ENCODE assay signal across 17 cellular contexts in genomic region chr2:3441465-3441864, GRCh38.
A peak's percentile ranks its signal among the peaks of the same experiment; 100 is the strongest.
DNase-seq lines count a peak whose midpoint lies in the region; ATAC-seq and FAIRE-seq lines count a peak whose summit lies in the region.
"Had no signal": no experiment of that assay in that cellular context is flagged by ENCODE, and none has a peak within 500 bp of the region (broad histone marks: within the 10 kb centered on the region; RNA-seq: fewer than 3 reads in every experiment).

No MANE protein-coding gene starts in this region.

- H3K27me3 ChIP-seq in small intestine (ENCODE audit: control insufficient read depth in 2 of 2, insufficient read depth in 2 of 2, low read length in 2 of 2) = no peaks in the 10 kb centered on the region
- H3K27me3 ChIP-seq: BLaER1 had no signal

- peaks cover 5 to 20% of the 10 kb centered on the region in 2 donors for H3K36me3 ChIP-seq in small intestine (ENCODE audit: control insufficient read depth in 2 of 2, insufficient read depth in 2 of 2, low read length in 2 of 2)

- H3K9me3 ChIP-seq in small intestine (ENCODE audit: control insufficient read depth, low read depth) = no peaks in the 10 kb centered on the region
- H3K9me3 ChIP-seq: BLaER1 had no signal

- peaks cover 22% of the 10 kb centered on the region for H3K4me1 Mint-ChIP-seq in activated naive CD8-positive, alpha-beta T cell (ENCODE audit: low read depth)
- peaks cover 13% of the 10 kb centered on the region for H3K4me1 Mint-ChIP-seq in activated naive CD8-positive, alpha-beta T cell treated with anti-CD3 and anti-CD28 coated beads, Interleukin-2, amount 50 U/mL, for 24 hours
- H3K4me1 Mint-ChIP-seq in effector memory CD8-positive, alpha-beta T cell (ENCODE audit: low read depth in 2 of 2) = peaks cover 15 to 27% of the 10 kb centered on the region in 2 donors
- H3K4me1 Mint-ChIP-seq in activated T-helper 2 cell treated with anti-CD3 and anti-CD28 coated beads, Interferon-gamma antibody, Interleukin-2, Interleukin-4, amounts not matched to agents 10 μg/mL and 5 μg/mL and 100 μg/mL, durations not matched to agents 14 hours and 24 hours and 36 hours (ENCODE audit: low read depth) = no peaks in the 10 kb centered on the region
- peaks cover 13 to 18% of the 10 kb centered on the region in 2 donors for H3K4me1 Mint-ChIP-seq in stimulated activated naive B cell treated with anti-CD40 and anti-IgM and Interleukin-4, amounts not matched to agents 10 μg/mL and 1 μg/mL and 100 μg/mL, for 72 hours
- H3K4me1 Mint-ChIP-seq: H9 had no signal

- no peaks in the 10 kb centered on the region for H3K4me1 ChIP-seq in small intestine (ENCODE audit: control insufficient read depth in 2 of 2, insufficient read depth in 1 of 2, low read depth in 1 of 2, low read length in 1 of 2)
- H3K4me1 ChIP-seq: BLaER1 had no signal

- no peak overlapping the region for H3K4me3 ChIP-seq in small intestine (ENCODE audit: low read depth in 1 of 2, low read length in 2 of 2)
- H3K4me3 ChIP-seq: BLaER1 had no signal

- H3K27ac Mint-ChIP-seq in activated naive CD8-positive, alpha-beta T cell = peak overlapping the region; percentile 28
- H3K27ac Mint-ChIP-seq in activated naive CD8-positive, alpha-beta T cell treated with anti-CD3 and anti-CD28 coated beads, Interleukin-2, amount 50 U/mL, for 24 hours = no peak overlapping the region
- H3K27ac Mint-ChIP-seq in effector memory CD8-positive, alpha-beta T cell = peak overlapping the region; percentile 33 to 39
- no peak overlapping the region for H3K27ac Mint-ChIP-seq in activated T-helper 2 cell treated with anti-CD3 and anti-CD28 coated beads, Interferon-gamma antibody, Interleukin-2, Interleukin-4, amounts not matched to agents 10 μg/mL and 5 μg/mL and 100 μg/mL, durations not matched to agents 14 hours and 24 hours and 36 hours
- no peak overlapping the region for H3K27ac Mint-ChIP-seq in stimulated activated naive B cell treated with anti-CD40 and anti-IgM and Interleukin-4, amounts not matched to agents 10 μg/mL and 1 μg/mL and 100 μg/mL, for 72 hours
- H3K27ac Mint-ChIP-seq: H9 had no signal

- no peak for DNase-seq in activated naive CD8-positive, alpha-beta T cell treated with anti-CD3 and anti-CD28 coated beads, Interleukin-2, amount 50 U/mL, for 24 hours
- no peak for DNase-seq in effector memory CD8-positive, alpha-beta T cell
- DNase-seq in small intestine (no peak), NCI-H2029 treated with DMSO at 0.1 percent for 48 hours (lab: John Stamatoyannopoulos, UW) (no peak)
- no peak for DNase-seq in activated T-helper 2 cell treated with anti-CD3 and anti-CD28 coated beads, Interferon-gamma antibody, Interleukin-2, Interleukin-4, amounts not matched to agents 10 μg/mL and 5 μg/mL and 100 μg/mL, durations not matched to agents 14 hours and 24 hours and 36 hours (ENCODE audit: low spot score)
- no peak for DNase-seq in stimulated activated naive B cell treated with anti-CD40 and anti-IgM and Interleukin-4, amounts not matched to agents 10 μg/mL and 1 μg/mL and 100 μg/mL, for 72 hours
- DNase-seq: AML-193, COR-L47, DND-41, GF-D8, GOT3, H9 had no signal

- H3K9me3 Mint-ChIP-seq in activated naive CD8-positive, alpha-beta T cell (ENCODE audit: low read depth) = no peaks in the 10 kb centered on the region
- H3K9me3 Mint-ChIP-seq in activated naive CD8-positive, alpha-beta T cell treated with anti-CD3 and anti-CD28 coated beads, Interleukin-2, amount 50 U/mL, for 24 hours = no peaks in the 10 kb centered on the region
- H3K9me3 Mint-ChIP-seq in effector memory CD8-positive, alpha-beta T cell = no peaks in the 10 kb centered on the region
- H3K9me3 Mint-ChIP-seq in activated T-helper 2 cell treated with anti-CD3 and anti-CD28 coated beads, Interferon-gamma antibody, Interleukin-2, Interleukin-4, amounts not matched to agents 10 μg/mL and 5 μg/mL and 100 μg/mL, durations not matched to agents 14 hours and 24 hours and 36 hours = no peaks in the 10 kb centered on the region
- no peaks in the 10 kb centered on the region for H3K9me3 Mint-ChIP-seq in stimulated activated naive B cell treated with anti-CD40 and anti-IgM and Interleukin-4, amounts not matched to agents 10 μg/mL and 1 μg/mL and 100 μg/mL, for 72 hours

- intact Hi-C loops in activated T-helper 2 cell treated with anti-CD3 and anti-CD28 coated beads, Interferon-gamma antibody, Interleukin-2, Interleukin-4, amounts not matched to agents 10 μg/mL and 5 μg/mL and 100 μg/mL, durations not matched to agents 14 hours and 24 hours and 36 hours (cut with micrococcal nuclease) = no loop called here

- no peak overlapping the region for H3K4me3 Mint-ChIP-seq in activated naive CD8-positive, alpha-beta T cell
- H3K4me3 Mint-ChIP-seq in activated naive CD8-positive, alpha-beta T cell treated with anti-CD3 and anti-CD28 coated beads, Interleukin-2, amount 50 U/mL, for 24 hours = no peak overlapping the region
- no peak overlapping the region for H3K4me3 Mint-ChIP-seq in effector memory CD8-positive, alpha-beta T cell
- no peak overlapping the region for H3K4me3 Mint-ChIP-seq in activated T-helper 2 cell treated with anti-CD3 and anti-CD28 coated beads, Interferon-gamma antibody, Interleukin-2, Interleukin-4, amounts not matched to agents 10 μg/mL and 5 μg/mL and 100 μg/mL, durations not matched to agents 14 hours and 24 hours and 36 hours (ENCODE audit: low read depth)
- no peak overlapping the region for H3K4me3 Mint-ChIP-seq in stimulated activated naive B cell treated with anti-CD40 and anti-IgM and Interleukin-4, amounts not matched to agents 10 μg/mL and 1 μg/mL and 100 μg/mL, for 72 hours
- H3K4me3 Mint-ChIP-seq: H9 had no signal

- no peak overlapping the region for H3K27ac ChIP-seq in small intestine (ENCODE audit: low read depth in 1 of 2, low read length in 1 of 2)
- H3K27ac ChIP-seq: 22Rv1, BLaER1 had no signal

- no peaks in the 10 kb centered on the region for H3K27me3 Mint-ChIP-seq in activated naive CD8-positive, alpha-beta T cell
- no peaks in the 10 kb centered on the region for H3K27me3 Mint-ChIP-seq in activated naive CD8-positive, alpha-beta T cell treated with anti-CD3 and anti-CD28 coated beads, Interleukin-2, amount 50 U/mL, for 24 hours
- no peaks in the 10 kb centered on the region for H3K27me3 Mint-ChIP-seq in effector memory CD8-positive, alpha-beta T cell
- H3K27me3 Mint-ChIP-seq in activated T-helper 2 cell treated with anti-CD3 and anti-CD28 coated beads, Interferon-gamma antibody, Interleukin-2, Interleukin-4, amounts not matched to agents 10 μg/mL and 5 μg/mL and 100 μg/mL, durations not matched to agents 14 hours and 24 hours and 36 hours (ENCODE audit: low read depth) = no peaks in the 10 kb centered on the region
- H3K27me3 Mint-ChIP-seq in stimulated activated naive B cell treated with anti-CD40 and anti-IgM and Interleukin-4, amounts not matched to agents 10 μg/mL and 1 μg/mL and 100 μg/mL, for 72 hours = no peaks in the 10 kb centered on the region

- ATAC-seq in activated naive CD8-positive, alpha-beta T cell treated with anti-CD3 and anti-CD28 coated beads, Interleukin-2, amount 50 U/mL, for 24 hours = no peak
- no peak for ATAC-seq in effector memory CD8-positive, alpha-beta T cell (replicated peaks)
- ATAC-seq in stimulated activated naive B cell treated with anti-CD40 and anti-IgM and Interleukin-4, amounts not matched to agents 10 μg/mL and 1 μg/mL and 100 μg/mL, for 72 hours (replicated peaks) = no peak

- FAIRE-seq in TTC549 (lab: Jason Lieb, UNC) (peak; percentile 86), small intestine (lab: Jason Lieb, UNC) (peak; percentile 68)
- FAIRE-seq: GM19239 had no signal

- peaks cover 2% of the 10 kb centered on the region for H3K36me3 Mint-ChIP-seq in activated naive CD8-positive, alpha-beta T cell
- H3K36me3 Mint-ChIP-seq in activated naive CD8-positive, alpha-beta T cell treated with anti-CD3 and anti-CD28 coated beads, Interleukin-2, amount 50 U/mL, for 24 hours (ENCODE audit: low read depth) = peaks cover 18% of the 10 kb centered on the region
- peaks cover 12% of the 10 kb centered on the region for H3K36me3 Mint-ChIP-seq in effector memory CD8-positive, alpha-beta T cell (ENCODE audit: insufficient read depth)
- H3K36me3 Mint-ChIP-seq in activated T-helper 2 cell treated with anti-CD3 and anti-CD28 coated beads, Interferon-gamma antibody, Interleukin-2, Interleukin-4, amounts not matched to agents 10 μg/mL and 5 μg/mL and 100 μg/mL, durations not matched to agents 14 hours and 24 hours and 36 hours (ENCODE audit: low read depth) = peaks cover 5% of the 10 kb centered on the region
- H3K36me3 Mint-ChIP-seq in stimulated activated naive B cell treated with anti-CD40 and anti-IgM and Interleukin-4, amounts not matched to agents 10 μg/mL and 1 μg/mL and 100 μg/mL, for 72 hours = peaks cover 27 to 38% of the 10 kb centered on the region in 2 donors

Comparison
In these comparisons a context has a peak if more than half of its experiments do, and no peak if none do; other contexts are left out.
1. H3K27ac Mint-ChIP-seq: peak in activated naive CD8-positive, alpha-beta T cell (single experiment) and effector memory CD8-positive, alpha-beta T cell (2 of 2); none in activated naive CD8-positive, alpha-beta T cell treated with anti-CD3 and anti-CD28 coated beads, Interleukin-2, amount 50 U/mL, for 24 hours (single experiment), activated T-helper 2 cell treated with anti-CD3 and anti-CD28 coated beads, Interferon-gamma antibody, Interleukin-2, Interleukin-4, amounts not matched to agents 10 μg/mL and 5 μg/mL and 100 μg/mL, durations not matched to agents 14 hours and 24 hours and 36 hours (single experiment) and stimulated activated naive B cell treated with anti-CD40 and anti-IgM and Interleukin-4, amounts not matched to agents 10 μg/mL and 1 μg/mL and 100 μg/mL, for 72 hours (single experiment).